In the genomic region with DNA sequence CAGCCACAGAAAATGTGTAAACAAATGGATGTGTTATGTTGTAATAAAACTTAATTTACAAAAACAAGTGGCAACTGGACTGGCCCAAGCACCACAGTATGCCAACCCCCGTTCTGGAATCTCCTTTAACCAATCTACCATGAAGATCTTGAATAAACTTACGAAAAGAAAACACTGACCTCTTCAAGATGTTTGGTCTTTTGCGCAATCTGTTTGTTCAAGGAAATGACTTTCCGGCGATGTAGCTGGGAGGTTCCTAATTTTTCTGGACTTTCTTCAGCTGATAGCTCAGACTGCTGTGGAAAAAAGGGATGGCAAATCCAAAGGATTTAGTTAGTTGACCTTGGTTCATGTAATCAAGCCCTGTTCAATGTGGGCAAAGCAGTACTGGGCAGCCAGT, we compare ENCODE assay signal across 12 cellular contexts. TPM values are rescaled to one million over a fixed set of nuclear protein-coding genes. Genes with fewer than 3 reads are reported as not detected.
DNase-seq lines count a peak whose midpoint lies in the region; ATAC-seq and TF ChIP-seq lines count a peak whose summit lies in the region.
"Had no signal": no experiment of that assay in that cellular context is flagged by ENCODE, and none has a peak within 500 bp of the region (broad histone marks: within the 10 kb centered on the region; RNA-seq: fewer than 3 reads in every experiment).

No MANE protein-coding gene starts in this region.

- in situ Hi-C loops in mammary epithelial cell (cut with MboI; ENCODE audit: low sequenced_read_pairs in 2 of 2), result loop anchor here in 1 of 2 donors (10.0 kb wide), 1 partner anchor 47 kb away; no protein-coding TSS in a partner anchor

- BruUV-seq in mammary epithelial cell (replicated peaks; lab: Mats Ljungman, UMichigan), result no TSS peak

- CTCF ChIA-PET in mammary epithelial cell (lab: Charles Lee; ENCODE audit: low non-redundant PET), result interaction anchor here (0.7 kb wide), 1 partner anchor 130 kb away, joined by 3 read pairs; a partner anchor contains a TSS

- H2AFZ ChIP-seq in mammary epithelial cell (ENCODE audit: low read depth, low read length), result no peak overlapping the region

- TF ChIP-seq CTCF in mammary epithelial cell (conservative IDR thresholded peaks at IDR 0.05 in 1 of 2, IDR thresholded peaks at IDR 0.05 in 1 of 2; ENCODE audit: extremely low read depth in 1 of 2, insufficient read depth in 1 of 2, low read depth in 1 of 2, low read length in 2 of 2), result no peak

- H3K27me3 ChIP-seq in mammary epithelial cell (ENCODE audit: insufficient read depth, low read length), result no peaks in the 10 kb centered on the region

- H3K4me3 ChIP-seq in mammary epithelial cell (replicated peaks in 1 of 3; ENCODE audit: insufficient read depth in 1 of 3, low read depth in 2 of 3, low read length in 3 of 3), result no peak overlapping the region

- H3K27ac ChIP-seq in mammary epithelial cell (ENCODE audit: insufficient read depth, low read depth, low read length), result no peak overlapping the region

- no peaks in the 10 kb centered on the region for H3K79me2 ChIP-seq in mammary epithelial cell (ENCODE audit: insufficient read depth, low read length)

- dilution Hi-C loops in mammary epithelial cell (cut with HindIII; ENCODE audit: low sequenced_read_pairs), result no loop called here

- ATAC-seq in left colon, result peak; percentile 54
- ATAC-seq in HG02885 (IDR thresholded peaks at IDR 0.05; ENCODE audit: poor library complexity, unreplicated experiment), result no peak
- ATAC-seq in GM19395 (IDR thresholded peaks at IDR 0.05; ENCODE audit: unreplicated experiment), result no peak

- H3K4me1 ChIP-seq in mammary epithelial cell (ENCODE audit: insufficient read depth, low read length), result peaks cover 13% of the 10 kb centered on the region

- no peaks in the 10 kb centered on the region for H3K9me3 ChIP-seq in mammary epithelial cell (replicated peaks; ENCODE audit: insufficient read depth, low read length)

- 73% methylated on average over 5 of the region's 5 CpGs for WGBS in mammary epithelial cell (ENCODE audit: low coverage, missing lambda C conversion rate)

- no peak overlapping the region for H3K9ac ChIP-seq in mammary epithelial cell (ENCODE audit: insufficient read depth, low read length)

- intact Hi-C loops in mammary epithelial cell (cut with micrococcal nuclease), result no loop called here
- intact Hi-C loops in left colon (cut with DNase I, micrococcal nuclease), result no loop called here

- DNase-seq in A172 (ENCODE audit: low spot score) (peak; percentile 37), HS-5 (ENCODE audit: low read depth) (peak; percentile 40), mammary epithelial cell (peak; percentile 70), left colon (no peak), NCI-H1436 treated with DMSO at 0.1 percent for 48 hours (lab: John Stamatoyannopoulos, UW) (no peak)
- no peak for DNase-seq in central memory CD4-positive, alpha-beta T cell
- DNase-seq: KBM-7; left cardiac atrium; occipital lobe; stimulated activated CD4-positive, alpha-beta T cell treated with anti-CD3 and anti-CD28 coated beads, Interleukin-4, amount 100 ng/mL, for 4 hours had no signal

- peaks cover 6% of the 10 kb centered on the region for H3K36me3 ChIP-seq in mammary epithelial cell (ENCODE audit: insufficient read depth, low read length)

- H4K20me1 ChIP-seq in mammary epithelial cell (ENCODE audit: insufficient read depth, low read length), result no peaks in the 10 kb centered on the region

- H3K4me2 ChIP-seq in mammary epithelial cell (ENCODE audit: insufficient read depth, low read depth, low read length), result no peak overlapping the region

RNA-seq across cellular contexts. Expression of a gene that starts 55.7 kb away (rescaled TPM):
- total RNA-seq in A172 (2014; rRNA removed; shearing (Covaris generic)), result 15.0 and 21.8 TPM in 2 replicates
- total RNA-seq in mammary epithelial cell (10 to 100 TPM; 23.5 to 24.3 TPM), left colon (10 to 100 TPM; 41.7 to 44.3 TPM)
- 8.7 TPM for polyA plus RNA-seq in mammary epithelial cell
- polyA minus RNA-seq in mammary epithelial cell, result 8.7 TPM

Comparison
In these comparisons a context has a peak if more than half of its experiments do, and no peak if none do; other contexts are left out.
1. DNase-seq: peak in A172 (single experiment), HS-5 (single experiment) and mammary epithelial cell (single experiment); none in left colon (0 of 2), NCI-H1436 treated with DMSO at 0.1 percent for 48 hours (single experiment) and central memory CD4-positive, alpha-beta T cell (single experiment).